In genomic region chr4:122746485-122746965, GRCh38 we compare ENCODE assay signal across 1 cellular context.
TF ChIP-seq lines count a peak whose summit lies in the region.

No MANE protein-coding gene starts in this region.

TF ChIP-seq in WTC11, 78 proteins besides CTCF, POLR2A, EP300 and RAD21 (continued from another document):
- no peak for TF ChIP-seq ZNF532 (CRISPR knock-in tag; IDR thresholded peaks at IDR 0.05; ENCODE audit: borderline replicate concordance)
- TF ChIP-seq KAT7 (CRISPR knock-in tag; IDR thresholded peaks at IDR 0.05; ENCODE audit: borderline replicate concordance), result no peak
- no peak for TF ChIP-seq ZNF396 (CRISPR knock-in tag; IDR thresholded peaks at IDR 0.05; ENCODE audit: borderline replicate concordance)
- TF ChIP-seq TEAD1 (CRISPR knock-in tag; IDR thresholded peaks at IDR 0.05), result no peak
